12 cellular contexts compared by ENCODE assay signal in the genomic region with DNA sequence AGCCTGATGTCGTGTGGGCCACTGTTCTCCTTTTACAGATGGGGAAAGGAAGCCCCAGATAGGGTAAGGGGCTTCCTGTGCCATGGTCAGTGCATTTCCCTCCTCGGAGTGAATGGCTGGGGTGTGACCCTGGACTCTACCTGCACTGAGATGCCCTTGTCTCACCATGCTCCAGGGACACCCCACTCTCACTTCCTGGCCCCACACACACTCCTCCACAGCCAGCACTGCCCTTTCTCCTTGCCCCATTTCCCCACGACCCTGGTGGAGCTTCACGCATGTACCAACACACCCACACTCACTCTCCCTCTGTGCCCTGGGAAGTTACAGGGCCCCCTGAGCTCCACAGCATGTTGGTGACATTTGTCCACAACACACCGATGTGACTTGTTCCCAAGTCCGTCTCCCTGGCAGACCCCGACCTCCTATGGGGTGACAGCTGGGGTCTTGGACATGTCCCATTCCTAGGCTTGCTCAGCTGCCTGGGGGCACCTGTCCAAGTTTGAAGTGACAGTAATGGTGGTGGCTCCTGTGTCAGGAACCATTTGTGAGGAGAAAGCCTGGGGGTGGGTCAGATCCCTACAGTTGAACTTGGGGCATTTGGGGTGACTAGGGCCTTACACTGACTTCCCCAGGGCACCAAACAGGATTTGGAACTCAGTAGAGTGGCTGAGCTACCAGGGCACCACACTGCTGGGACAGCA. TPM values are rescaled to one million over a fixed set of nuclear protein-coding genes. Genes with fewer than 3 reads are reported as not detected.
DNase-seq lines count a peak whose midpoint lies in the region; ATAC-seq and TF ChIP-seq lines count a peak whose summit lies in the region.
"Had no signal": no experiment of that assay in that cellular context is flagged by ENCODE, and none has a peak within 500 bp of the region (broad histone marks: within the 10 kb centered on the region; RNA-seq: fewer than 3 reads in every experiment).

No MANE protein-coding gene starts in this region.

- H3K27me3 ChIP-seq in left lung, result no peaks in the 10 kb centered on the region
- H3K27me3 ChIP-seq in spleen (replicated peaks in 1 of 7), result no peaks in the 10 kb centered on the region
- H3K27me3 ChIP-seq: brain microvascular endothelial cell had no signal

- H3K9me3 Mint-ChIP-seq in activated CD8-positive, alpha-beta T cell treated with anti-CD3 and anti-CD28 coated beads for 36 hours, result no peaks in the 10 kb centered on the region

- TF ChIP-seq POLR2A in spleen (IDR thresholded peaks at IDR 0.05), result no peak

- 60 to 68% (median 63%) methylated on average over 7 of the region's 7 CpGs for WGBS in spleen, 5 donors

- no peak for TF ChIP-seq CTCF in activated CD8-positive, alpha-beta T cell treated with anti-CD3 and anti-CD28 coated beads for 36 hours (IDR thresholded peaks at IDR 0.05)
- TF ChIP-seq CTCF in left lung (IDR thresholded peaks at IDR 0.05) (no peak), spleen (IDR thresholded peaks at IDR 0.05 in 8 of 11, conservative IDR thresholded peaks at IDR 0.05 in 3 of 11) (no peak)

- peak overlapping the region; percentile 66 for H3K27ac Mint-ChIP-seq in activated CD8-positive, alpha-beta T cell treated with anti-CD3 and anti-CD28 coated beads for 36 hours

- H3K4me3 Mint-ChIP-seq in activated CD8-positive, alpha-beta T cell treated with anti-CD3 and anti-CD28 coated beads for 36 hours, result no peak overlapping the region

- intact Hi-C loops in activated CD8-positive, alpha-beta T cell treated with anti-CD3 and anti-CD28 coated beads for 36 hours (cut with micrococcal nuclease), result no loop called here
- intact Hi-C loops in left lung (cut with DNase I), result no loop called here
- intact Hi-C loops in spleen (cut with DNase I; ENCODE audit: low total_unique reads), result no loop called here

- no peak for ATAC-seq in activated CD8-positive, alpha-beta T cell treated with anti-CD3 and anti-CD28 coated beads for 36 hours
- no peak for ATAC-seq in left lung

- POLR2A ChIA-PET in activated CD8-positive, alpha-beta T cell treated with anti-CD3 and anti-CD28 coated beads for 36 hours (lab: Charles Lee), result interaction anchor here (0.6 to 1.4 kb wide), 3 partner anchors 29 to 74 kb away, joined by 3 to 4 read pairs (median 3); no protein-coding TSS in a partner anchor

- H3K27me3 Mint-ChIP-seq in activated CD8-positive, alpha-beta T cell treated with anti-CD3 and anti-CD28 coated beads for 36 hours, result no peaks in the 10 kb centered on the region

- peaks cover 0 to 58% of the 10 kb centered on the region in 2 donors for H3K36me3 ChIP-seq in left lung
- peaks cover 0 to 97% (median 43%) of the 10 kb centered on the region in 6 donors for H3K36me3 ChIP-seq in spleen
- H3K36me3 ChIP-seq: brain microvascular endothelial cell had no signal

- peaks cover 7% of the 10 kb centered on the region for H3K36me3 Mint-ChIP-seq in activated CD8-positive, alpha-beta T cell treated with anti-CD3 and anti-CD28 coated beads for 36 hours (ENCODE audit: low read depth)

- no peaks in the 10 kb centered on the region for H3K9me3 ChIP-seq in left lung
- no peaks in the 10 kb centered on the region for H3K9me3 ChIP-seq in spleen

- peaks cover 11% of the 10 kb centered on the region for H3K4me1 Mint-ChIP-seq in activated CD8-positive, alpha-beta T cell treated with anti-CD3 and anti-CD28 coated beads for 36 hours (ENCODE audit: low read depth)

- no peak overlapping the region for H3K4me3 ChIP-seq in left lung
- no peak overlapping the region for H3K4me3 ChIP-seq in spleen

- CTCF ChIA-PET in activated CD8-positive, alpha-beta T cell treated with anti-CD3 and anti-CD28 coated beads for 36 hours (lab: Charles Lee), result interaction anchor here (1.0 to 1.7 kb wide), 3 partner anchors 23 to 149 kb away, joined by 4 to 5 read pairs (median 5); no protein-coding TSS in a partner anchor

- H3K4me1 ChIP-seq in left lung (peaks cover 22 to 93% of the 10 kb centered on the region in 2 donors), spleen (peaks cover 36 to 96% (median 62%) of the 10 kb centered on the region in 6 donors)

- DNase-seq in NCI-H1092 treated with DMSO at 0.1 percent for 48 hours (lab: John Stamatoyannopoulos, UW) (peak; percentile 35), NCI-H1092 (lab: John Stamatoyannopoulos, UW) (no peak), left lung (peak in 1 of 2 donors; percentile 34), spleen (no peak), glomerular visceral epithelial cell (ENCODE audit: extremely low spot score) (no peak), DMS79 treated with DMSO at 0.1 percent for 48 hours (lab: John Stamatoyannopoulos, UW) (no peak), SHP77 (lab: John Stamatoyannopoulos, UW) (no peak)
- DNase-seq in activated CD8-positive, alpha-beta T cell treated with anti-CD3 and anti-CD28 coated beads for 36 hours, result no peak
- DNase-seq: 8988T, activated T-cell treated with anti-CD3 and anti-CD28 coated beads for 4 hours, brain microvascular endothelial cell, NCI-H226 had no signal

- H3K27ac ChIP-seq in left lung, result peak overlapping the region; percentile 75 to 91
- peak overlapping the region; percentile 49 to 96 (median 82) for H3K27ac ChIP-seq in spleen
- H3K27ac ChIP-seq: brain microvascular endothelial cell had no signal

RNA-seq across cellular contexts. Expression of gene PECAM1, which starts 47.4 kb away (rescaled TPM):
- 10 to 100 TPM; 58.2 to 64.4 TPM for total RNA-seq in activated CD8-positive, alpha-beta T cell treated with anti-CD3 and anti-CD28 coated beads for 36 hours
- total RNA-seq in left lung, result 100 to 1,000 TPM; 308 to 476 TPM
- total RNA-seq in spleen, result 100 to 1,000 TPM; 184 to 318 (median 215) TPM
- polyA plus RNA-seq in spleen, result 10 to 100 TPM; 18.5 to 30.3 (median 21.0) TPM
